Comparison of ENCODE assay signal across 9 cellular contexts in genomic region chr21:37642493-37642892, GRCh38.
A peak's percentile ranks its signal among the peaks of the same experiment; 100 is the strongest.
DNase-seq lines count a peak whose midpoint lies in the region; ATAC-seq, FAIRE-seq and TF ChIP-seq lines count a peak whose summit lies in the region.
"Had no signal": no experiment of that assay in that cellular context is flagged by ENCODE, and none has a peak within 500 bp of the region (broad histone marks: within the 10 kb centered on the region; RNA-seq: fewer than 3 reads in every experiment).

No MANE protein-coding gene starts in this region.

- H3K27ac Mint-ChIP-seq in CD8-positive, alpha-beta memory T cell = no peak overlapping the region
- H3K27ac Mint-ChIP-seq: brain had no signal

- H3K4me1 Mint-ChIP-seq in CD8-positive, alpha-beta memory T cell = no peaks in the 10 kb centered on the region
- H3K4me1 Mint-ChIP-seq: brain had no signal

- H3K4me1 ChIP-seq in CD8-positive, alpha-beta memory T cell (ENCODE audit: insufficient read depth, low read length) = no peaks in the 10 kb centered on the region
- H3K4me1 ChIP-seq in HCT116 (ENCODE audit: control insufficient read depth in 1 of 2, insufficient read depth in 2 of 2, low read length in 2 of 2) (no peaks in the 10 kb centered on the region), kidney (ENCODE audit: control insufficient read depth in 1 of 2, insufficient read depth in 1 of 2, low read depth in 1 of 2, low read length in 2 of 2) (no peaks in the 10 kb centered on the region)

- no peaks in the 10 kb centered on the region for H4K20me1 ChIP-seq in HCT116 (ENCODE audit: insufficient read depth)

- H3K9ac ChIP-seq in HCT116 (ENCODE audit: low read length) (no peak overlapping the region), kidney (ENCODE audit: low read length in 2 of 2) (no peak overlapping the region)

- no peaks in the 10 kb centered on the region for H3K9me2 ChIP-seq in HCT116 (ENCODE audit: insufficient read depth)

- H3K4me2 ChIP-seq in HCT116 (ENCODE audit: low read length) = peak overlapping the region; percentile 12; the same call in 1 of the 2 replicates

- TF ChIP-seq CTCF in HCT116 (IDR thresholded peaks at IDR 0.05 in 2 of 3, conservative IDR thresholded peaks at IDR 0.05 in 1 of 3; ENCODE audit: borderline replicate concordance in 1 of 3, insufficient read depth in 1 of 3, low read depth in 2 of 3, low read length in 2 of 3) = peak; percentile 49 to 58 (median 54); a peak in 5 of 6 replicates
- peak; percentile 30 for TF ChIP-seq CTCF in kidney (IDR thresholded peaks at IDR 0.05; ENCODE audit: borderline replicate concordance, extremely low read depth, insufficient read depth)

- H3K27me3 ChIP-seq in CD8-positive, alpha-beta memory T cell (ENCODE audit: insufficient read depth, low read length, poor library complexity, severe bottlenecking) = peaks cover 3% of the 10 kb centered on the region
- H3K27me3 ChIP-seq in HCT116 (ENCODE audit: insufficient read depth, low read length) = no peaks in the 10 kb centered on the region

- H2AFZ ChIP-seq in HCT116 (ENCODE audit: low read depth, low read length, poor library complexity, severe bottlenecking) = peak overlapping the region; percentile 29

- peak; percentile 89 for ATAC-seq in HCT116
- ATAC-seq in HG02884 (IDR thresholded peaks at IDR 0.05; ENCODE audit: unreplicated experiment) = no peak
- ATAC-seq in HG02870 (IDR thresholded peaks at IDR 0.05; ENCODE audit: unreplicated experiment) = no peak

- RAD21 ChIA-PET in HCT116 (lab: Charles Lee; ENCODE audit: low non-redundant PET in 1 of 2, low total read pairs in 2 of 2, uncharacterized antibody in 2 of 2, unreplicated experiment in 2 of 2) = no interaction called here

- H3K9me3 ChIP-seq in CD8-positive, alpha-beta memory T cell (ENCODE audit: low read length) = no peaks in the 10 kb centered on the region
- no peaks in the 10 kb centered on the region for H3K9me3 ChIP-seq in HCT116 (ENCODE audit: control insufficient read depth in 1 of 2, insufficient read depth in 1 of 2, low read depth in 1 of 2, low read length in 2 of 2)
- H3K9me3 ChIP-seq in kidney (ENCODE audit: control insufficient read depth in 1 of 2, low read length in 2 of 2) = no peaks in the 10 kb centered on the region

- H3K79me2 ChIP-seq in HCT116 (ENCODE audit: insufficient read depth, low read length) = no peaks in the 10 kb centered on the region

- H3K4me3 ChIP-seq in CD8-positive, alpha-beta memory T cell (ENCODE audit: low read length) = no peak overlapping the region
- H3K4me3 ChIP-seq in HCT116 (replicated peaks in 1 of 2; ENCODE audit: low read depth in 1 of 2, low read length in 2 of 2) = no peak overlapping the region
- H3K4me3 ChIP-seq in kidney (ENCODE audit: low read length in 2 of 2) = no peak overlapping the region

- CTCF ChIA-PET in CD8-positive, alpha-beta memory T cell (lab: Charles Lee) = interaction anchor here (1.4 kb wide), 1 partner anchor 13 kb away, joined by 4 read pairs; no protein-coding TSS in a partner anchor
- CTCF ChIA-PET in HCT116 (lab: Charles Lee) = interaction anchor here (1.2 kb wide), 1 partner anchor 78 kb away, joined by 3 read pairs; no protein-coding TSS in a partner anchor

- FAIRE-seq in kidney (lab: Jason Lieb, UNC) = no peak

- no peak for TF ChIP-seq POLR2A in HCT116 (IDR thresholded peaks at IDR 0.05; ENCODE audit: borderline replicate concordance, extremely low read depth, insufficient read depth, insufficient read length)

- intact Hi-C loops in HCT116 (cut with micrococcal nuclease) = loop anchor here (2.0 kb wide), 1 partner anchor 476 kb away; no protein-coding TSS in a partner anchor
- intact Hi-C loops in kidney (cut with DNase I) = no loop called here

- peak in 3 of 5 donors; percentile 4 to 51 (median 26) for DNase-seq in CD8-positive, alpha-beta memory T cell
- DNase-seq in HCT116 (ENCODE audit: low read depth, low spot score) (peak; percentile 24), SW480 (ENCODE audit: low spot score) (peak; percentile 59), kidney (no peak), HK-2 (ENCODE audit: unreplicated experiment) (no peak), GM19238 (ENCODE audit: insufficient read length, low spot score) (no peak)

- H3K36me3 Mint-ChIP-seq in CD8-positive, alpha-beta memory T cell = no peaks in the 10 kb centered on the region
- H3K36me3 Mint-ChIP-seq: brain had no signal

- H3K9me3 Mint-ChIP-seq in CD8-positive, alpha-beta memory T cell = peaks cover 0 to 5% (median 0%) of the 10 kb centered on the region in 5 donors

- H3K4me3 Mint-ChIP-seq in CD8-positive, alpha-beta memory T cell = peak overlapping the region in 1 of 7 donors; percentile 6
- H3K4me3 Mint-ChIP-seq: brain had no signal

- no peak overlapping the region for H3K27ac ChIP-seq in CD8-positive, alpha-beta memory T cell (ENCODE audit: low read depth, low read length)
- H3K27ac ChIP-seq in HCT116 (ENCODE audit: low read depth, low read length) = no peak overlapping the region
- no peak overlapping the region for H3K27ac ChIP-seq in kidney (ENCODE audit: low read depth in 2 of 2, low read length in 2 of 2)

- no TSS peak for BruUV-seq in HCT116 (replicated peaks; lab: Mats Ljungman, UMichigan)

- POLR2A ChIA-PET in CD8-positive, alpha-beta memory T cell (lab: Charles Lee) = no interaction called here
- POLR2A ChIA-PET in HCT116 (lab: Charles Lee) = no interaction called here

- no peaks in the 10 kb centered on the region for H3K36me3 ChIP-seq in CD8-positive, alpha-beta memory T cell (ENCODE audit: insufficient read depth, low read length)
- H3K36me3 ChIP-seq in HCT116 (ENCODE audit: control insufficient read depth in 1 of 2, insufficient read depth in 2 of 2, low read length in 2 of 2) = no peaks in the 10 kb centered on the region
- H3K36me3 ChIP-seq in kidney (ENCODE audit: control insufficient read depth in 1 of 2, insufficient read depth in 2 of 2, low read length in 2 of 2) = no peaks in the 10 kb centered on the region

- peak; percentile 69 for TF ChIP-seq RAD21 in HCT116 (IDR thresholded peaks at IDR 0.05; ENCODE audit: low read depth)

- H3K27me3 Mint-ChIP-seq in CD8-positive, alpha-beta memory T cell = peaks cover 25 to 63% of the 10 kb centered on the region in 2 donors

TF ChIP-seq in HCT116, 20 proteins besides CTCF, POLR2A, EP300 and RAD21:
- peak; percentile 73 for TF ChIP-seq YY1 (IDR thresholded peaks at IDR 0.05; ENCODE audit: extremely low read depth, insufficient replicate concordance, low read depth, low read length)
- no peak for TF ChIP-seq CBX3 (IDR thresholded peaks at IDR 0.05; ENCODE audit: low read depth)

Comparison
In these comparisons a context has a peak if more than half of its experiments do, and no peak if none do; other contexts are left out.
1. DNase-seq: peak in CD8-positive, alpha-beta memory T cell (3 of 5), HCT116 (single experiment) and SW480 (single experiment); none in kidney (single experiment), HK-2 (single experiment) and GM19238 (single experiment).